In the genomic region with DNA sequence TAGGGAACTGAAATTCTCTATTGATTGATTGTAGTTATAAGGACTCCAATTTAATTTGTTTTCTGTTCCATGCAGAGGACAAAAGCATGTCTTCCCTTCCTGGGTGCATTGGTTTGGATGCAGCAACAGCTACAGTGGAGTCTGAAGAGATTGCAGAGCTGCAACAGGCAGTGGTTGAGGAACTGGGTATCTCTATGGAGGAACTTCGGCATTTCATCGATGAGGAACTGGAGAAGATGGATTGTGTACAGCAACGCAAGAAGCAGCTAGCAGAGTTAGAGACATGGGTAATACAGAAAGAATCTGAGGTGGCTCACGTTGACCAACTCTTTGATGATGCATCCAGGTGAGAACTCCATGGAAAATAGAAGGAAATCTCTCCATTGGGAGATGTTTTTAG, we compare ENCODE assay signal across 12 cellular contexts. TPM values are rescaled to one million over a fixed set of nuclear protein-coding genes. Genes with fewer than 3 reads are reported as not detected.
A peak's percentile ranks its signal among the peaks of the same experiment; 100 is the strongest.
DNase-seq lines count a peak whose midpoint lies in the region; ATAC-seq, FAIRE-seq and TF ChIP-seq lines count a peak whose summit lies in the region.
"Had no signal": no experiment of that assay in that cellular context is flagged by ENCODE, and none has a peak within 500 bp of the region (broad histone marks: within the 10 kb centered on the region; RNA-seq: fewer than 3 reads in every experiment).

No MANE protein-coding gene starts in this region.

- peaks cover 21% of the 10 kb centered on the region for H3K4me1 Mint-ChIP-seq in activated CD4-positive, alpha-beta T cell treated with anti-CD3 and anti-CD28 coated beads for 36 hours
- H3K4me1 Mint-ChIP-seq in activated T-helper 2 cell treated with anti-CD3 and anti-CD28 coated beads, Interferon-gamma antibody, Interleukin-2, Interleukin-4, amounts not matched to agents 10 μg/mL and 5 μg/mL and 100 μg/mL, durations not matched to agents 14 hours and 24 hours and 36 hours (ENCODE audit: low read depth): peaks cover 12% of the 10 kb centered on the region
- peaks cover 16% of the 10 kb centered on the region for H3K4me1 Mint-ChIP-seq in neural progenitor cell

- POLR2A ChIA-PET in activated CD4-positive, alpha-beta T cell treated with anti-CD3 and anti-CD28 coated beads for 36 hours (lab: Charles Lee): no interaction called here

- H3K9ac ChIP-seq in Karpas-422 (ENCODE audit: low read length) (no peak overlapping the region), neural progenitor cell (no peak overlapping the region)

- intact Hi-C loops in activated CD4-positive, alpha-beta T cell treated with anti-CD3 and anti-CD28 coated beads for 36 hours (cut with DNase I, micrococcal nuclease): loop anchor here (2.0 to 5.0 kb wide), 7 partner anchors 19 to 605 kb away; a partner anchor contains a TSS
- intact Hi-C loops in activated T-helper 2 cell treated with anti-CD3 and anti-CD28 coated beads, Interferon-gamma antibody, Interleukin-2, Interleukin-4, amounts not matched to agents 10 μg/mL and 5 μg/mL and 100 μg/mL, durations not matched to agents 14 hours and 24 hours and 36 hours (cut with micrococcal nuclease): loop anchor here (2.0 to 10.0 kb wide), 5 partner anchors 45 to 315 kb away; a partner anchor contains a TSS
- intact Hi-C loops in heart right ventricle (cut with DNase I): loop anchor here in 6 of 10 donors (2.0 to 10.0 kb wide), 6 partner anchors 45 to 223 kb away; a partner anchor contains a TSS

- H3K9me3 ChIP-seq in Karpas-422 (ENCODE audit: low read length): peaks cover 6% of the 10 kb centered on the region
- H3K9me3 ChIP-seq in neural progenitor cell (ENCODE audit: low read depth): no peaks in the 10 kb centered on the region
- H3K9me3 ChIP-seq in heart right ventricle: peaks cover 0 to 24% (median 8%) of the 10 kb centered on the region in 11 donors

- WGBS in heart right ventricle, 2 donors: 95 to 98% methylated on average over 4 of the region's 4 CpGs

- H3K9me2 ChIP-seq in Karpas-422 (replicated peaks; ENCODE audit: insufficient read depth, low read length): no peaks in the 10 kb centered on the region

- peaks cover 29% of the 10 kb centered on the region for H3F3A ChIP-seq in neural progenitor cell (ENCODE audit: low read depth)

- peak overlapping the region; percentile 94 for H3K4me2 ChIP-seq in Karpas-422 (ENCODE audit: low read depth, low read length, poor library complexity, severe bottlenecking)
- H3K4me2 ChIP-seq in neural progenitor cell: peak overlapping the region; percentile 94

- peak overlapping the region; percentile 75 for H3K4me3 ChIP-seq in Karpas-422 (ENCODE audit: low read length)
- no peak overlapping the region for H3K4me3 ChIP-seq in neural progenitor cell
- no peak overlapping the region for H3K4me3 ChIP-seq in heart right ventricle

- no peak for TF ChIP-seq CTCF in neural progenitor cell (IDR thresholded peaks at IDR 0.05)
- TF ChIP-seq CTCF in heart right ventricle (IDR thresholded peaks at IDR 0.05): no peak

- no peak for ATAC-seq in activated CD4-positive, alpha-beta T cell treated with anti-CD3 and anti-CD28 coated beads for 36 hours
- ATAC-seq in HG02885 (IDR thresholded peaks at IDR 0.05; ENCODE audit: poor library complexity, unreplicated experiment) (no peak), heart right ventricle (no peak)

- H3K79me2 ChIP-seq in Karpas-422 (ENCODE audit: low read length): peaks cover 35% of the 10 kb centered on the region
- peaks cover 45% of the 10 kb centered on the region for H3K79me2 ChIP-seq in neural progenitor cell (ENCODE audit: low read depth)

- no peaks in the 10 kb centered on the region for H3K27me3 ChIP-seq in Karpas-422 (ENCODE audit: low read length)
- no peaks in the 10 kb centered on the region for H3K27me3 ChIP-seq in neural progenitor cell
- no peaks in the 10 kb centered on the region for H3K27me3 ChIP-seq in heart right ventricle

- FAIRE-seq in GM19239 (lab: Jason Lieb, UNC): no peak
- FAIRE-seq: islet of Langerhans had no signal

- DNase-seq in activated CD4-positive, alpha-beta T cell treated with anti-CD3 and anti-CD28 coated beads for 36 hours: no peak
- no peak for DNase-seq in activated CD4-positive, alpha-beta T cell treated with anti-CD3 and anti-CD28 coated beads, Interleukin-2, amount 50 U/mL, for 1 hour
- DNase-seq in Karpas-422 (no peak), neural progenitor cell (ENCODE audit: low spot score) (no peak), heart right ventricle (no peak), GM19239 (ENCODE audit: insufficient read length, low spot score) (no peak)
- DNase-seq in activated T-helper 2 cell treated with anti-CD3 and anti-CD28 coated beads, Interferon-gamma antibody, Interleukin-2, Interleukin-4, amounts not matched to agents 10 μg/mL and 5 μg/mL and 100 μg/mL, durations not matched to agents 14 hours and 24 hours and 36 hours (ENCODE audit: low spot score): no peak
- DNase-seq: dermis blood vessel endothelial cell had no signal

- H3K4me3 Mint-ChIP-seq in activated CD4-positive, alpha-beta T cell treated with anti-CD3 and anti-CD28 coated beads for 36 hours: peak overlapping the region; percentile 89
- H3K4me3 Mint-ChIP-seq in activated T-helper 2 cell treated with anti-CD3 and anti-CD28 coated beads, Interferon-gamma antibody, Interleukin-2, Interleukin-4, amounts not matched to agents 10 μg/mL and 5 μg/mL and 100 μg/mL, durations not matched to agents 14 hours and 24 hours and 36 hours (ENCODE audit: low read depth): peak overlapping the region; percentile 97
- peak overlapping the region; percentile 99 for H3K4me3 Mint-ChIP-seq in neural progenitor cell

- H3K4me1 ChIP-seq in Karpas-422 (ENCODE audit: low read length) (peaks cover 18% of the 10 kb centered on the region), neural progenitor cell (no peaks in the 10 kb centered on the region), heart right ventricle (peaks cover 0 to 28% (median 10%) of the 10 kb centered on the region in 9 donors)

- H3K36me3 ChIP-seq in Karpas-422 (ENCODE audit: insufficient read depth, low read length) (peaks cover 44% of the 10 kb centered on the region), neural progenitor cell (peaks cover 33% of the 10 kb centered on the region), heart right ventricle (peaks cover 0 to 55% (median 42%) of the 10 kb centered on the region in 9 donors)

- peaks cover 48% of the 10 kb centered on the region for H3K36me3 Mint-ChIP-seq in activated CD4-positive, alpha-beta T cell treated with anti-CD3 and anti-CD28 coated beads for 36 hours (ENCODE audit: low read depth)
- peaks cover 58% of the 10 kb centered on the region for H3K36me3 Mint-ChIP-seq in activated T-helper 2 cell treated with anti-CD3 and anti-CD28 coated beads, Interferon-gamma antibody, Interleukin-2, Interleukin-4, amounts not matched to agents 10 μg/mL and 5 μg/mL and 100 μg/mL, durations not matched to agents 14 hours and 24 hours and 36 hours (ENCODE audit: low read depth)
- peaks cover 43% of the 10 kb centered on the region for H3K36me3 Mint-ChIP-seq in neural progenitor cell

- H4K20me1 ChIP-seq in Karpas-422 (ENCODE audit: insufficient read depth, low read depth, low read length) (no peaks in the 10 kb centered on the region), neural progenitor cell (ENCODE audit: low read depth) (no peaks in the 10 kb centered on the region)

- H3K9me3 Mint-ChIP-seq in activated CD4-positive, alpha-beta T cell treated with anti-CD3 and anti-CD28 coated beads for 36 hours (ENCODE audit: low read depth): peaks cover 5% of the 10 kb centered on the region
- peaks cover 16% of the 10 kb centered on the region for H3K9me3 Mint-ChIP-seq in activated T-helper 2 cell treated with anti-CD3 and anti-CD28 coated beads, Interferon-gamma antibody, Interleukin-2, Interleukin-4, amounts not matched to agents 10 μg/mL and 5 μg/mL and 100 μg/mL, durations not matched to agents 14 hours and 24 hours and 36 hours
- H3K9me3 Mint-ChIP-seq in neural progenitor cell: peaks cover 15% of the 10 kb centered on the region

- H3K27ac ChIP-seq in Karpas-422 (ENCODE audit: low read length) (no peak overlapping the region), neural progenitor cell (no peak overlapping the region), heart right ventricle (no peak overlapping the region)

- no peak overlapping the region for H3K27ac Mint-ChIP-seq in activated CD4-positive, alpha-beta T cell treated with anti-CD3 and anti-CD28 coated beads for 36 hours
- H3K27ac Mint-ChIP-seq in activated T-helper 2 cell treated with anti-CD3 and anti-CD28 coated beads, Interferon-gamma antibody, Interleukin-2, Interleukin-4, amounts not matched to agents 10 μg/mL and 5 μg/mL and 100 μg/mL, durations not matched to agents 14 hours and 24 hours and 36 hours: no peak overlapping the region
- no peak overlapping the region for H3K27ac Mint-ChIP-seq in neural progenitor cell

- H2AFZ ChIP-seq in Karpas-422 (ENCODE audit: low read length) (no peak overlapping the region), neural progenitor cell (replicated peaks) (no peak overlapping the region)

- H3K27me3 Mint-ChIP-seq in activated CD4-positive, alpha-beta T cell treated with anti-CD3 and anti-CD28 coated beads for 36 hours: no peaks in the 10 kb centered on the region
- no peaks in the 10 kb centered on the region for H3K27me3 Mint-ChIP-seq in activated T-helper 2 cell treated with anti-CD3 and anti-CD28 coated beads, Interferon-gamma antibody, Interleukin-2, Interleukin-4, amounts not matched to agents 10 μg/mL and 5 μg/mL and 100 μg/mL, durations not matched to agents 14 hours and 24 hours and 36 hours (ENCODE audit: low read depth)
- H3K27me3 Mint-ChIP-seq in neural progenitor cell (ENCODE audit: insufficient read depth, low read depth): peaks cover 10% of the 10 kb centered on the region

- CTCF ChIA-PET in activated CD4-positive, alpha-beta T cell treated with anti-CD3 and anti-CD28 coated beads for 36 hours (lab: Charles Lee): interaction anchor here (0.7 to 1.6 kb wide), 3 partner anchors 12 to 52 kb away, joined by 3 to 7 read pairs (median 3); no protein-coding TSS in a partner anchor

RNA-seq across cellular contexts. Expression of a gene that starts 1.5 kb away (rescaled TPM):
- total RNA-seq in activated CD4-positive, alpha-beta T cell treated with anti-CD3 and anti-CD28 coated beads for 36 hours: 10 to 100 TPM; 48.8 to 52.7 TPM
- total RNA-seq in Karpas-422 (2014; rRNA removed; shearing (Covaris generic); ENCODE audit: low replicate concordance): 47.0 and 60.1 TPM in 2 replicates
- 60.9 and 61.1 TPM in 2 replicates for total RNA-seq in activated T-helper 2 cell treated with anti-CD3 and anti-CD28 coated beads, Interferon-gamma antibody, Interleukin-2, Interleukin-4, amounts not matched to agents 10 μg/mL and 5 μg/mL and 100 μg/mL, durations not matched to agents 14 hours and 24 hours and 36 hours
- total RNA-seq in neural progenitor cell (ENCODE audit: low replicate concordance): 63.4 and 79.5 TPM in 2 replicates
- total RNA-seq in heart right ventricle: 10 to 100 TPM; 14.5 to 23.8 (median 17.6) TPM
- polyA plus RNA-seq in heart right ventricle: 10 to 100 TPM in 1 of 2 donors, 1 to 10 TPM in 1; 9.1 to 20.9 TPM

RNA-seq across cellular contexts. Expression of a gene that starts 40.7 kb away (rescaled TPM):
- total RNA-seq in activated CD4-positive, alpha-beta T cell treated with anti-CD3 and anti-CD28 coated beads for 36 hours: not detected
- total RNA-seq in Karpas-422 (2014; rRNA removed; shearing (Covaris generic); ENCODE audit: low replicate concordance): not detected in 2 replicates
- not detected in 2 replicates for total RNA-seq in activated T-helper 2 cell treated with anti-CD3 and anti-CD28 coated beads, Interferon-gamma antibody, Interleukin-2, Interleukin-4, amounts not matched to agents 10 μg/mL and 5 μg/mL and 100 μg/mL, durations not matched to agents 14 hours and 24 hours and 36 hours
- total RNA-seq in neural progenitor cell (ENCODE audit: low replicate concordance) (not detected in 2 replicates), heart right ventricle (not detected)
- not detected for polyA plus RNA-seq in heart right ventricle
- total RNA-seq: dermis blood vessel endothelial cell, LHCN-M2, ureter had no signal

RNA-seq across cellular contexts. Expression of a gene that starts 47.0 kb away (rescaled TPM):
- 100 to 1,000 TPM; 134 to 151 TPM for total RNA-seq in activated CD4-positive, alpha-beta T cell treated with anti-CD3 and anti-CD28 coated beads for 36 hours
- 91.6 and 140 TPM in 2 replicates for total RNA-seq in Karpas-422 (2014; rRNA removed; shearing (Covaris generic); ENCODE audit: low replicate concordance)
- total RNA-seq in activated T-helper 2 cell treated with anti-CD3 and anti-CD28 coated beads, Interferon-gamma antibody, Interleukin-2, Interleukin-4, amounts not matched to agents 10 μg/mL and 5 μg/mL and 100 μg/mL, durations not matched to agents 14 hours and 24 hours and 36 hours: 176 and 196 TPM in 2 replicates
- 104 and 122 TPM in 2 replicates for total RNA-seq in neural progenitor cell (ENCODE audit: low replicate concordance)
- 10 to 100 TPM; 56.5 to 99.4 (median 73.5) TPM for total RNA-seq in heart right ventricle
- polyA plus RNA-seq in heart right ventricle: 100 to 1,000 TPM in 1 of 2 donors, 10 to 100 TPM in 1; 79.2 to 104 TPM

RNA-seq across cellular contexts. Expression of a gene that starts 51.2 kb away (rescaled TPM):
- total RNA-seq in activated CD4-positive, alpha-beta T cell treated with anti-CD3 and anti-CD28 coated beads for 36 hours: 10 to 100 TPM; 30.4 to 35.6 TPM
- total RNA-seq in Karpas-422 (2014; rRNA removed; shearing (Covaris generic); ENCODE audit: low replicate concordance): 26.7 and 32.0 TPM in 2 replicates
- total RNA-seq in activated T-helper 2 cell treated with anti-CD3 and anti-CD28 coated beads, Interferon-gamma antibody, Interleukin-2, Interleukin-4, amounts not matched to agents 10 μg/mL and 5 μg/mL and 100 μg/mL, durations not matched to agents 14 hours and 24 hours and 36 hours: 38.5 and 40.4 TPM in 2 replicates
- total RNA-seq in neural progenitor cell (ENCODE audit: low replicate concordance) (34.9 and 39.0 TPM in 2 replicates), heart right ventricle (10 to 100 TPM; 30.4 to 38.3 (median 33.3) TPM)
- 10 to 100 TPM; 10.4 to 16.3 TPM for polyA plus RNA-seq in heart right ventricle

RNA-seq across cellular contexts. Expression of a gene that starts 54.5 kb away (rescaled TPM):
- total RNA-seq in activated CD4-positive, alpha-beta T cell treated with anti-CD3 and anti-CD28 coated beads for 36 hours: under 1 TPM; 0.27 to 0.28 TPM
- total RNA-seq in Karpas-422 (2014; rRNA removed; shearing (Covaris generic); ENCODE audit: low replicate concordance): 0.19 and 0.47 TPM in 2 replicates
- 0.32 TPM in 1 of 2 replicates, not detected in the other for total RNA-seq in activated T-helper 2 cell treated with anti-CD3 and anti-CD28 coated beads, Interferon-gamma antibody, Interleukin-2, Interleukin-4, amounts not matched to agents 10 μg/mL and 5 μg/mL and 100 μg/mL, durations not matched to agents 14 hours and 24 hours and 36 hours
- total RNA-seq in neural progenitor cell (ENCODE audit: low replicate concordance) (0.77 TPM in 1 of 2 replicates, not detected in the other), heart right ventricle (under 1 TPM in 4 of 10 donors, not detected in 6; 0.15 to 0.36 (median 0.20) TPM)
- under 1 TPM; 0.06 to 0.15 TPM for polyA plus RNA-seq in heart right ventricle
- total RNA-seq: dermis blood vessel endothelial cell, LHCN-M2 had no signal
